ENCODE assay signal across 8 cellular contexts in genomic region chr18:63422862-63423304, GRCh38. TPM values are rescaled to one million over a fixed set of nuclear protein-coding genes. Genes with fewer than 3 reads are reported as not detected.
A peak's percentile ranks its signal among the peaks of the same experiment; 100 is the strongest.
DNase-seq lines count a peak whose midpoint lies in the region; ATAC-seq and TF ChIP-seq lines count a peak whose summit lies in the region.

No MANE protein-coding gene starts in this region.

- TF ChIP-seq CTCF in WERI-Rb-1 (IDR thresholded peaks at IDR 0.05; ENCODE audit: low read depth, low read length), result 0 out of 2 replicates have a peak, but pooled peaks have one; percentile 29

- peak overlapping the region; percentile 86 for H3K9ac ChIP-seq in rectal smooth muscle tissue (ENCODE audit: low read length)

- peaks cover 6% of the 10 kb centered on the region for H3K4me1 ChIP-seq in rectal smooth muscle tissue (ENCODE audit: control insufficient read depth, insufficient read depth, low read length)

- H3K27ac ChIP-seq in WERI-Rb-1, result peak overlapping the region; percentile 96
- H3K27ac ChIP-seq in rectal smooth muscle tissue (ENCODE audit: low read depth, low read length), result peak overlapping the region; percentile 96

- no peaks in the 10 kb centered on the region for H3K9me3 ChIP-seq in WERI-Rb-1 (ENCODE audit: severe bottlenecking)

- no peaks in the 10 kb centered on the region for H3K27me3 ChIP-seq in WERI-Rb-1 (ENCODE audit: insufficient read depth, low read depth, severe bottlenecking)
- no peaks in the 10 kb centered on the region for H3K27me3 ChIP-seq in rectal smooth muscle tissue (ENCODE audit: control insufficient read depth, insufficient read depth, low read length)

- intact Hi-C loops in Right ventricle myocardium inferior (cut with DNase I), result loop anchor here (1.0 to 10.0 kb wide), 3 partner anchors 56 to 708 kb away; partner anchors contain the start of genes KDSR and PHLPP1

- H3K36me3 ChIP-seq in WERI-Rb-1, result peaks cover 23% of the 10 kb centered on the region
- peaks cover 3% of the 10 kb centered on the region for H3K36me3 ChIP-seq in rectal smooth muscle tissue (ENCODE audit: control insufficient read depth, insufficient read depth, low read length)

- DNase-seq in stimulated activated CD8-positive, alpha-beta memory T cell treated with anti-CD3 and anti-CD28 coated beads, Interleukin-15, amount 100 ng/mL, for 24 hours (ENCODE audit: low read depth), result peak; percentile 21
- no peak for DNase-seq in stimulated activated CD8-positive, alpha-beta memory T cell treated with anti-CD3 and anti-CD28 coated beads, Interleukin-4, amount 100 ng/mL, for 48 hours
- DNase-seq in WERI-Rb-1 (no peak), Right ventricle myocardium inferior (ENCODE audit: missing footprints) (no peak), T1000 (lab: John Stamatoyannopoulos, UW) (no peak), midbrain (lab: John Stamatoyannopoulos, UW) (no peak)

- H3K4me3 ChIP-seq in WERI-Rb-1 (ENCODE audit: low read depth, low read length), result peak overlapping the region; percentile 98
- peak overlapping the region; percentile 72 for H3K4me3 ChIP-seq in rectal smooth muscle tissue (ENCODE audit: low read length)

- ATAC-seq in HG02981 (IDR thresholded peaks at IDR 0.05; ENCODE audit: unreplicated experiment) (peak; percentile 26), Right ventricle myocardium inferior (peak; percentile 38)

RNA-seq across cellular contexts. Expression of gene VPS4B, which starts 0.6 kb away (rescaled TPM):
- total RNA-seq in Right ventricle myocardium inferior, result 20.4 TPM

RNA-seq across cellular contexts. Expression of gene SERPINB5, which starts 53.9 kb away (rescaled TPM):
- total RNA-seq in Right ventricle myocardium inferior, result not detected

RNA-seq across cellular contexts. Expression of gene KDSR, which starts 55.9 kb away (rescaled TPM):
- 32.3 TPM for total RNA-seq in Right ventricle myocardium inferior
